2 cellular contexts compared by ENCODE assay signal in genomic region chr6:25635886-25636317, GRCh38.
TF ChIP-seq lines count a peak whose summit lies in the region.

No MANE protein-coding gene starts in this region.

TF ChIP-seq in K562, 482 proteins besides CTCF, POLR2A, EP300 and RAD21:
- TF ChIP-seq MNT (conservative IDR thresholded peaks at IDR 0.05) (no peak), ZNF197 (CRISPR knock-in tag; IDR thresholded peaks at IDR 0.05; ENCODE audit: low read depth) (no peak), MECOM (CRISPR knock-in tag; IDR thresholded peaks at IDR 0.05) (no peak)
- TF ChIP-seq, protein P1, sequence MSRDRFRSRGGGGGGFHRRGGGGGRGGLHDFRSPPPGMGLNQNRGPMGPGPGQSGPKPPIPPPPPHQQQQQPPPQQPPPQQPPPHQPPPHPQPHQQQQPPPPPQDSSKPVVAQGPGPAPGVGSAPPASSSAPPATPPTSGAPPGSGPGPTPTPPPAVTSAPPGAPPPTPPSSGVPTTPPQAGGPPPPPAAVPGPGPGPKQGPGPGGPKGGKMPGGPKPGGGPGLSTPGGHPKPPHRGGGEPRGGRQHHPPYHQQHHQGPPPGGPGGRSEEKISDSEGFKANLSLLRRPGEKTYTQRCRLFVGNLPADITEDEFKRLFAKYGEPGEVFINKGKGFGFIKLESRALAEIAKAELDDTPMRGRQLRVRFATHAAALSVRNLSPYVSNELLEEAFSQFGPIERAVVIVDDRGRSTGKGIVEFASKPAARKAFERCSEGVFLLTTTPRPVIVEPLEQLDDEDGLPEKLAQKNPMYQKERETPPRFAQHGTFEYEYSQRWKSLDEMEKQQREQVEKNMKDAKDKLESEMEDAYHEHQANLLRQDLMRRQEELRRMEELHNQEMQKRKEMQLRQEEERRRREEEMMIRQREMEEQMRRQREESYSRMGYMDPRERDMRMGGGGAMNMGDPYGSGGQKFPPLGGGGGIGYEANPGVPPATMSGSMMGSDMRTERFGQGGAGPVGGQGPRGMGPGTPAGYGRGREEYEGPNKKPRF (IDR thresholded peaks at IDR 0.05; ENCODE audit: low read depth, low read length) = no peak

TF ChIP-seq in HepG2, 621 proteins besides CTCF, POLR2A, EP300 and RAD21 (continues in another document):
- TF ChIP-seq RXRA (CRISPR knock-in tag; IDR thresholded peaks at IDR 0.05) = peak; percentile 88; the same call in 1 of the 2 replicates
- no peak for TF ChIP-seq HDAC6 (IDR thresholded peaks at IDR 0.05; ENCODE audit: low read depth, low read length)
- no peak for TF ChIP-seq ZNF550 (CRISPR knock-in tag; IDR thresholded peaks at IDR 0.05; ENCODE audit: borderline replicate concordance)
- no peak for TF ChIP-seq RARG (CRISPR knock-in tag; IDR thresholded peaks at IDR 0.05; ENCODE audit: low read depth)
- no peak for TF ChIP-seq POLR2AphosphoS2 (IDR thresholded peaks at IDR 0.05; ENCODE audit: low read depth, low read length)
- no peak for TF ChIP-seq NFKBIZ (CRISPR knock-in tag; IDR thresholded peaks at IDR 0.05)
- no peak for TF ChIP-seq SALL2 (CRISPR knock-in tag; IDR thresholded peaks at IDR 0.05)
- TF ChIP-seq RBM39 (IDR thresholded peaks at IDR 0.05; ENCODE audit: low read depth, low read length, poor library complexity, severe bottlenecking) = no peak
- TF ChIP-seq, protein P2, sequence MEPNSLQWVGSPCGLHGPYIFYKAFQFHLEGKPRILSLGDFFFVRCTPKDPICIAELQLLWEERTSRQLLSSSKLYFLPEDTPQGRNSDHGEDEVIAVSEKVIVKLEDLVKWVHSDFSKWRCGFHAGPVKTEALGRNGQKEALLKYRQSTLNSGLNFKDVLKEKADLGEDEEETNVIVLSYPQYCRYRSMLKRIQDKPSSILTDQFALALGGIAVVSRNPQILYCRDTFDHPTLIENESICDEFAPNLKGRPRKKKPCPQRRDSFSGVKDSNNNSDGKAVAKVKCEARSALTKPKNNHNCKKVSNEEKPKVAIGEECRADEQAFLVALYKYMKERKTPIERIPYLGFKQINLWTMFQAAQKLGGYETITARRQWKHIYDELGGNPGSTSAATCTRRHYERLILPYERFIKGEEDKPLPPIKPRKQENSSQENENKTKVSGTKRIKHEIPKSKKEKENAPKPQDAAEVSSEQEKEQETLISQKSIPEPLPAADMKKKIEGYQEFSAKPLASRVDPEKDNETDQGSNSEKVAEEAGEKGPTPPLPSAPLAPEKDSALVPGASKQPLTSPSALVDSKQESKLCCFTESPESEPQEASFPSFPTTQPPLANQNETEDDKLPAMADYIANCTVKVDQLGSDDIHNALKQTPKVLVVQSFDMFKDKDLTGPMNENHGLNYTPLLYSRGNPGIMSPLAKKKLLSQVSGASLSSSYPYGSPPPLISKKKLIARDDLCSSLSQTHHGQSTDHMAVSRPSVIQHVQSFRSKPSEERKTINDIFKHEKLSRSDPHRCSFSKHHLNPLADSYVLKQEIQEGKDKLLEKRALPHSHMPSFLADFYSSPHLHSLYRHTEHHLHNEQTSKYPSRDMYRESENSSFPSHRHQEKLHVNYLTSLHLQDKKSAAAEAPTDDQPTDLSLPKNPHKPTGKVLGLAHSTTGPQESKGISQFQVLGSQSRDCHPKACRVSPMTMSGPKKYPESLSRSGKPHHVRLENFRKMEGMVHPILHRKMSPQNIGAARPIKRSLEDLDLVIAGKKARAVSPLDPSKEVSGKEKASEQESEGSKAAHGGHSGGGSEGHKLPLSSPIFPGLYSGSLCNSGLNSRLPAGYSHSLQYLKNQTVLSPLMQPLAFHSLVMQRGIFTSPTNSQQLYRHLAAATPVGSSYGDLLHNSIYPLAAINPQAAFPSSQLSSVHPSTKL (CRISPR knock-in tag; IDR thresholded peaks at IDR 0.05) = peak; percentile 97
- TF ChIP-seq CAMTA2 (CRISPR knock-in tag; IDR thresholded peaks at IDR 0.05; ENCODE audit: borderline replicate concordance) = no peak
- TF ChIP-seq KDM4B (CRISPR knock-in tag; IDR thresholded peaks at IDR 0.05) = no peak; the same call in 1 of the 2 replicates
- 0 out of 2 replicates have a peak, but pooled peaks have one; percentile 15 for TF ChIP-seq THAP11 (CRISPR knock-in tag; IDR thresholded peaks at IDR 0.05)
- TF ChIP-seq, protein P3, sequence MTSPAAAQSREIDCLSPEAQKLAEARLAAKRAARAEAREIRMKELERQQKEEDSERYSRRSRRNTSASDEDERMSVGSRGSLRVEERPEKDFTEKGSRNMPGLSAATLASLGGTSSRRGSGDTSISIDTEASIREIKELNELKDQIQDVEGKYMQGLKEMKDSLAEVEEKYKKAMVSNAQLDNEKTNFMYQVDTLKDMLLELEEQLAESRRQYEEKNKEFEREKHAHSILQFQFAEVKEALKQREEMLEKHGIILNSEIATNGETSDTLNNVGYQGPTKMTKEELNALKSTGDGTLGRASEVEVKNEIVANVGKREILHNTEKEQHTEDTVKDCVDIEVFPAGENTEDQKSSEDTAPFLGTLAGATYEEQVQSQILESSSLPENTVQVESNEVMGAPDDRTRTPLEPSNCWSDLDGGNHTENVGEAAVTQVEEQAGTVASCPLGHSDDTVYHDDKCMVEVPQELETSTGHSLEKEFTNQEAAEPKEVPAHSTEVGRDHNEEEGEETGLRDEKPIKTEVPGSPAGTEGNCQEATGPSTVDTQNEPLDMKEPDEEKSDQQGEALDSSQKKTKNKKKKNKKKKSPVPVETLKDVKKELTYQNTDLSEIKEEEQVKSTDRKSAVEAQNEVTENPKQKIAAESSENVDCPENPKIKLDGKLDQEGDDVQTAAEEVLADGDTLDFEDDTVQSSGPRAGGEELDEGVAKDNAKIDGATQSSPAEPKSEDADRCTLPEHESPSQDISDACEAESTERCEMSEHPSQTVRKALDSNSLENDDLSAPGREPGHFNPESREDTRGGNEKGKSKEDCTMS (CRISPR knock-in tag; conservative IDR thresholded peaks at IDR 0.05) = no peak
- TF ChIP-seq GZF1 (CRISPR knock-in tag; IDR thresholded peaks at IDR 0.05) = no peak
- TF ChIP-seq, protein P4, sequence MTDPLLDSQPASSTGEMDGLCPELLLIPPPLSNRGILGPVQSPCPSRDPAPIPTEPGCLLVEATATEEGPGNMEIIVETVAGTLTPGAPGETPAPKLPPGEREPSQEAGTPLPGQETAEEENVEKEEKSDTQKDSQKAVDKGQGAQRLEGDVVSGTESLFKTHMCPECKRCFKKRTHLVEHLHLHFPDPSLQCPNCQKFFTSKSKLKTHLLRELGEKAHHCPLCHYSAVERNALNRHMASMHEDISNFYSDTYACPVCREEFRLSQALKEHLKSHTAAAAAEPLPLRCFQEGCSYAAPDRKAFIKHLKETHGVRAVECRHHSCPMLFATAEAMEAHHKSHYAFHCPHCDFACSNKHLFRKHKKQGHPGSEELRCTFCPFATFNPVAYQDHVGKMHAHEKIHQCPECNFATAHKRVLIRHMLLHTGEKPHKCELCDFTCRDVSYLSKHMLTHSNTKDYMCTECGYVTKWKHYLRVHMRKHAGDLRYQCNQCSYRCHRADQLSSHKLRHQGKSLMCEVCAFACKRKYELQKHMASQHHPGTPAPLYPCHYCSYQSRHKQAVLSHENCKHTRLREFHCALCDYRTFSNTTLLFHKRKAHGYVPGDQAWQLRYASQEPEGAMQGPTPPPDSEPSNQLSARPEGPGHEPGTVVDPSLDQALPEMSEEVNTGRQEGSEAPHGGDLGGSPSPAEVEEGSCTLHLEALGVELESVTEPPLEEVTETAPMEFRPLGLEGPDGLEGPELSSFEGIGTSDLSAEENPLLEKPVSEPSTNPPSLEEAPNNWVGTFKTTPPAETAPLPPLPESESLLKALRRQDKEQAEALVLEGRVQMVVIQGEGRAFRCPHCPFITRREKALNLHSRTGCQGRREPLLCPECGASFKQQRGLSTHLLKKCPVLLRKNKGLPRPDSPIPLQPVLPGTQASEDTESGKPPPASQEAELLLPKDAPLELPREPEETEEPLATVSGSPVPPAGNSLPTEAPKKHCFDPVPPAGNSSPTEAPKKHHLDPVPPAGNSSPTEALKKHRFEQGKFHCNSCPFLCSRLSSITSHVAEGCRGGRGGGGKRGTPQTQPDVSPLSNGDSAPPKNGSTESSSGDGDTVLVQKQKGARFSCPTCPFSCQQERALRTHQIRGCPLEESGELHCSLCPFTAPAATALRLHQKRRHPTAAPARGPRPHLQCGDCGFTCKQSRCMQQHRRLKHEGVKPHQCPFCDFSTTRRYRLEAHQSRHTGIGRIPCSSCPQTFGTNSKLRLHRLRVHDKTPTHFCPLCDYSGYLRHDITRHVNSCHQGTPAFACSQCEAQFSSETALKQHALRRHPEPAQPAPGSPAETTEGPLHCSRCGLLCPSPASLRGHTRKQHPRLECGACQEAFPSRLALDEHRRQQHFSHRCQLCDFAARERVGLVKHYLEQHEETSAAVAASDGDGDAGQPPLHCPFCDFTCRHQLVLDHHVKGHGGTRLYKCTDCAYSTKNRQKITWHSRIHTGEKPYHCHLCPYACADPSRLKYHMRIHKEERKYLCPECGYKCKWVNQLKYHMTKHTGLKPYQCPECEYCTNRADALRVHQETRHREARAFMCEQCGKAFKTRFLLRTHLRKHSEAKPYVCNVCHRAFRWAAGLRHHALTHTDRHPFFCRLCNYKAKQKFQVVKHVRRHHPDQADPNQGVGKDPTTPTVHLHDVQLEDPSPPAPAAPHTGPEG (CRISPR knock-in tag; IDR thresholded peaks at IDR 0.05) = no peak
- TF ChIP-seq AGO1 (IDR thresholded peaks at IDR 0.05; ENCODE audit: low read depth, low read length, poor library complexity, severe bottlenecking) = no peak
- no peak for TF ChIP-seq SRSF9 (IDR thresholded peaks at IDR 0.05; ENCODE audit: borderline replicate concordance, insufficient read depth, low read depth, low read length, poor library complexity, severe bottlenecking)
- no peak for TF ChIP-seq ZNF703 (CRISPR knock-in tag; IDR thresholded peaks at IDR 0.05; ENCODE audit: borderline replicate concordance)
- TF ChIP-seq DNMT1 (CRISPR knock-in tag; IDR thresholded peaks at IDR 0.05) = no peak
- no peak for TF ChIP-seq KMT2A (CRISPR knock-in tag; IDR thresholded peaks at IDR 0.05)
- 0 out of 2 replicates have a peak, but pooled peaks have one; percentile 26 for TF ChIP-seq GTF3A (CRISPR knock-in tag; conservative IDR thresholded peaks at IDR 0.05)
- TF ChIP-seq TEAD3 (CRISPR knock-in tag; optimal IDR thresholded peaks at IDR 0.05; ENCODE audit: borderline replicate concordance) = peak; percentile 75
- TF ChIP-seq FOXJ3 (CRISPR knock-in tag; IDR thresholded peaks at IDR 0.05; ENCODE audit: borderline replicate concordance) = 0 out of 2 replicates have a peak, but pooled peaks have one; percentile 38
- TF ChIP-seq, protein P5, sequence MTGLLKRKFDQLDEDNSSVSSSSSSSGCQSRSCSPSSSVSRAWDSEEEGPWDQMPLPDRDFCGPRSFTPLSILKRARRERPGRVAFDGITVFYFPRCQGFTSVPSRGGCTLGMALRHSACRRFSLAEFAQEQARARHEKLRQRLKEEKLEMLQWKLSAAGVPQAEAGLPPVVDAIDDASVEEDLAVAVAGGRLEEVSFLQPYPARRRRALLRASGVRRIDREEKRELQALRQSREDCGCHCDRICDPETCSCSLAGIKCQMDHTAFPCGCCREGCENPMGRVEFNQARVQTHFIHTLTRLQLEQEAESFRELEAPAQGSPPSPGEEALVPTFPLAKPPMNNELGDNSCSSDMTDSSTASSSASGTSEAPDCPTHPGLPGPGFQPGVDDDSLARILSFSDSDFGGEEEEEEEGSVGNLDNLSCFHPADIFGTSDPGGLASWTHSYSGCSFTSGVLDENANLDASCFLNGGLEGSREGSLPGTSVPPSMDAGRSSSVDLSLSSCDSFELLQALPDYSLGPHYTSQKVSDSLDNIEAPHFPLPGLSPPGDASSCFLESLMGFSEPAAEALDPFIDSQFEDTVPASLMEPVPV (CRISPR knock-in tag; IDR thresholded peaks at IDR 0.05) = peak; percentile 67; the same call in 1 of the 2 replicates
- peak; percentile 95 for TF ChIP-seq POGZ (CRISPR knock-in tag; IDR thresholded peaks at IDR 0.05)
- no peak for TF ChIP-seq ZNF749 (CRISPR knock-in tag; IDR thresholded peaks at IDR 0.05; ENCODE audit: borderline replicate concordance)
- TF ChIP-seq NKX3-1 (CRISPR knock-in tag; IDR thresholded peaks at IDR 0.05) = 0 out of 2 replicates have a peak, but pooled peaks have one; percentile 26
- TF ChIP-seq JUND (CRISPR knock-in tag; IDR thresholded peaks at IDR 0.05) = peak; percentile 98
- TF ChIP-seq ZNF543 (CRISPR knock-in tag; IDR thresholded peaks at IDR 0.05) = no peak
- TF ChIP-seq NR2F6 (IDR thresholded peaks at IDR 0.05) = peak; percentile 96
- TF ChIP-seq NR2F6 (CRISPR knock-in tag; IDR thresholded peaks at IDR 0.05) = peak; percentile 98
- TF ChIP-seq, protein P6, sequence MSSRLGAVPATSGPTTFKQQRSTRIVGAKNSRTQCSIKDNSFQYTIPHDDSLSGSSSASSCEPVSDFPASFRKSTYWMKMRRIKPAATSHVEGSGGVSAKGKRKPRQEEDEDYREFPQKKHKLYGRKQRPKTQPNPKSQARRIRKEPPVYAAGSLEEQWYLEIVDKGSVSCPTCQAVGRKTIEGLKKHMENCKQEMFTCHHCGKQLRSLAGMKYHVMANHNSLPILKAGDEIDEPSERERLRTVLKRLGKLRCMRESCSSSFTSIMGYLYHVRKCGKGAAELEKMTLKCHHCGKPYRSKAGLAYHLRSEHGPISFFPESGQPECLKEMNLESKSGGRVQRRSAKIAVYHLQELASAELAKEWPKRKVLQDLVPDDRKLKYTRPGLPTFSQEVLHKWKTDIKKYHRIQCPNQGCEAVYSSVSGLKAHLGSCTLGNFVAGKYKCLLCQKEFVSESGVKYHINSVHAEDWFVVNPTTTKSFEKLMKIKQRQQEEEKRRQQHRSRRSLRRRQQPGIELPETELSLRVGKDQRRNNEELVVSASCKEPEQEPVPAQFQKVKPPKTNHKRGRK (CRISPR knock-in tag; IDR thresholded peaks at IDR 0.05) = no peak
- no peak for TF ChIP-seq ZNF383 (CRISPR knock-in tag; IDR thresholded peaks at IDR 0.05; ENCODE audit: borderline replicate concordance)
- peak; percentile 40; the same call in 1 of the 2 replicates for TF ChIP-seq MYC (CRISPR knock-in tag; IDR thresholded peaks at IDR 0.05; ENCODE audit: borderline replicate concordance)
- TF ChIP-seq, protein P7, sequence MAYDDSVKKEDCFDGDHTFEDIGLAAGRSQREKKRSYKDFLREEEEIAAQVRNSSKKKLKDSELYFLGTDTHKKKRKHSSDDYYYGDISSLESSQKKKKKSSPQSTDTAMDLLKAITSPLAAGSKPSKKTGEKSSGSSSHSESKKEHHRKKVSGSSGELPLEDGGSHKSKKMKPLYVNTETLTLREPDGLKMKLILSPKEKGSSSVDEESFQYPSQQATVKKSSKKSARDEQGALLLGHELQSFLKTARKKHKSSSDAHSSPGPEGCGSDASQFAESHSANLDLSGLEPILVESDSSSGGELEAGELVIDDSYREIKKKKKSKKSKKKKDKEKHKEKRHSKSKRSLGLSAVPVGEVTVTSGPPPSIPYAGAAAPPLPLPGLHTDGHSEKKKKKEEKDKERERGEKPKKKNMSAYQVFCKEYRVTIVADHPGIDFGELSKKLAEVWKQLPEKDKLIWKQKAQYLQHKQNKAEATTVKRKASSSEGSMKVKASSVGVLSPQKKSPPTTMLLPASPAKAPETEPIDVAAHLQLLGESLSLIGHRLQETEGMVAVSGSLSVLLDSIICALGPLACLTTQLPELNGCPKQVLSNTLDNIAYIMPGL (CRISPR knock-in tag; IDR thresholded peaks at IDR 0.05; ENCODE audit: borderline replicate concordance in 1 of 2, low read depth in 1 of 2) = no peak
- TF ChIP-seq ZNF883 (CRISPR knock-in tag; IDR thresholded peaks at IDR 0.05; ENCODE audit: not compliant biosample characterization) = no peak
- no peak for TF ChIP-seq ZNF34 (CRISPR knock-in tag; IDR thresholded peaks at IDR 0.05; ENCODE audit: borderline replicate concordance)
- peak; percentile 89 to 91; a peak in 3 of 4 replicates for TF ChIP-seq NR2F1 (CRISPR knock-in tag; IDR thresholded peaks at IDR 0.05)
- no peak for TF ChIP-seq ZFYVE20 (CRISPR knock-in tag; IDR thresholded peaks at IDR 0.05; ENCODE audit: borderline replicate concordance, low read depth)
- peak; percentile 64 for TF ChIP-seq ELF3 (CRISPR knock-in tag; IDR thresholded peaks at IDR 0.05)
- TF ChIP-seq ZNF343 (CRISPR knock-in tag; IDR thresholded peaks at IDR 0.05) = peak; percentile 41; the same call in 1 of the 2 replicates
